25 cellular contexts compared by ENCODE assay signal in the genomic region with DNA sequence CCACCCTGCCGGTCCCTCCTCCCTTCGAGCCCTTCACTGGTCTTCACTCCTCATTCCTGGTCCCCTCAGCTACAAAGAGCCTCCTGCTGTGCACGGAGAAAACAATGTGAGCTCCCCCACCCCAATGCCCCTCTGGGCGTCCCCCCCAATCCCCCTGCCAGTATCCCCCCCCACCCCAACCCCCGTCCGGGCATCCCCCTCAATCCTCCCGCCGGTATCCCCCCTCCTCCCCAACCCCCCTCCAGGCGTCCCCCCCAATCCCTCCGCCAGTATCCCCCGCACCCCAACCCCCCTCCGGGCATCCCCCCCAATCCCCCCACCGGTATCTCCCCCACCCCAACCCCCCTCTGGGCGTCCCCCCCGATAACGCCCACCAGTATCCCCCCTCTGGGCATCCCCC.
"Had no signal": no experiment of that assay in that cellular context is flagged by ENCODE, and none has a peak within 500 bp of the region (broad histone marks: within the 10 kb centered on the region; RNA-seq: fewer than 3 reads in every experiment).

No MANE protein-coding gene starts in this region.

- H3K79me2 ChIP-seq: parathyroid adenoma had no signal

- H3K4me2 ChIP-seq: neural progenitor cell had no signal

- H3K9me3 ChIP-seq: ovary, psoas muscle, right lobe of liver, sigmoid colon, stomach, thoracic aorta, thyroid gland, tibial nerve, upper lobe of left lung, vagina had no signal

- H3K9ac ChIP-seq: neural progenitor cell, parathyroid adenoma had no signal

- H3K4me1 ChIP-seq: neural progenitor cell, parathyroid adenoma, psoas muscle, right lobe of liver, sigmoid colon, stomach, thyroid gland, tibial nerve, vagina had no signal

- H3K27ac ChIP-seq: neural progenitor cell, neutrophil, ovary, parathyroid adenoma, psoas muscle, right lobe of liver, sigmoid colon, stomach, thoracic aorta, thyroid gland, tibial nerve, upper lobe of left lung, vagina had no signal

- H2AFZ ChIP-seq: neural progenitor cell, parathyroid adenoma had no signal

- DNase-seq: naive thymus-derived CD4-positive, alpha-beta T cell; natural killer cell; nucleus accumbens; small intestine; stimulated activated CD4-positive, alpha-beta T cell treated with anti-CD3 and anti-CD28 coated beads, Interleukin-15, amount 100 ng/mL, for 24 hours; stimulated activated CD4-positive, alpha-beta T cell treated with anti-CD3 and anti-CD28 coated beads, Interleukin-2, amount 100 ng/mL, for 24 hours; stimulated activated CD4-positive, alpha-beta T cell treated with anti-CD3 and anti-CD28 coated beads, Interleukin-2, amount 100 ng/mL, for 48 hours; stimulated activated CD4-positive, alpha-beta T cell treated with anti-CD3 and anti-CD28 coated beads, Interleukin-4, amount 100 ng/mL, for 24 hours; stimulated activated naive B cell treated with anti-CD40 and anti-IgM and Interleukin-4, amounts not matched to agents 10 μg/mL and 1 μg/mL and 100 μg/mL, for 72 hours; stimulated activated naive CD4-positive, alpha-beta T cell treated with Interleukin-2 at 50 U/mL for 16 hours; stomach; thyroid gland; trophoblast cell had no signal

- H3K27me3 ChIP-seq: neural progenitor cell, neutrophil, ovary, right lobe of liver, sigmoid colon, stomach, thyroid gland, tibial nerve, upper lobe of left lung, vagina had no signal

- ATAC-seq: naive thymus-derived CD4-positive, alpha-beta T cell; natural killer cell; psoas muscle; right lobe of liver; stimulated activated effector memory CD8-positive, alpha-beta T cell treated with anti-CD3 and anti-CD28 coated beads, Interleukin-12 subunit alpha, Interleukin-12 subunit beta, amount 100 ng/mL, for 72 hours; stimulated activated naive B cell treated with anti-CD40 and anti-IgM and Interleukin-4, amounts not matched to agents 10 μg/mL and 1 μg/mL and 100 μg/mL, for 72 hours had no signal

- H3K36me3 ChIP-seq: neural progenitor cell, neutrophil, ovary, right lobe of liver, thoracic aorta, thyroid gland, vagina had no signal

- H3K4me3 ChIP-seq: neural progenitor cell, ovary, psoas muscle, right lobe of liver, sigmoid colon, stomach, thoracic aorta, thyroid gland, tibial nerve, upper lobe of left lung, vagina had no signal
